ENCODE assay signal across 8 cellular contexts in the genomic region with DNA sequence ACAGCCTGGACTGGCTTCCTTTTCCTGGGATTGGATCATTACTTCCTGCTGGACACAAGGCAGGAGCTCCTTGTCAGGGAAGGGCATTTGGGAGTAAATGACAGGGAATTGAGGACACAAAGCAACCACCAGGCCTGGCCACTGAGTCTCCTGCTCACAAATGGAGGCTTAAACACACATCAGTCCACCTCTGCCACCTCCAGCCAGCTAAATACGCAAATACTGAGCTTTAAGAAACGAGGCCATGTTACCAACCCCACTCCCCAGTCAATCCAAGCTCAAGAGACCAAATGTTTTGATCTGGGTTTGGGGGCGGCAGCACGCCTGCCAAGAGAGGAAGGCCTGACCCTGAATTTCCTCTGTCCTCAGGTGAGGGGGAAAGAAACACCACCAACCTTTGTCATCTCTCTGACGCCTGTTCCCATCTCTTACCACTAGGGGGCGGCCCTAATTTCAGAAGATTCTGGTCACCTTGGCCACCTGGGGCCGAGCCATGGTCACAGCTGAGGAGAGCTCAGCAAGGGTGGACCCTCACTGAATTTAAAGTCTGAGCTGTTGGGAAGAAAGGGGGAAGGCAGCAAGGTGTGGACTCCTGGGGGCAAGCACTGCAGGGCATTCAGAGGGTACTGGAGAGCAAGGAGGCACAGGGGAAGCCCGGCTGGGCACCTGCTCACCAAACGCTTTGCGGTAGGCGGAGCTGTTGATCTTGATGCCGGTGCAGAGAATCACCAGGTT. TPM values are rescaled to one million over a fixed set of nuclear protein-coding genes. Genes with fewer than 3 reads are reported as not detected.
DNase-seq lines count a peak whose midpoint lies in the region; ATAC-seq and TF ChIP-seq lines count a peak whose summit lies in the region.

No MANE protein-coding gene starts in this region.

- no peak overlapping the region for H3K9ac ChIP-seq in SK-N-SH

- no peak overlapping the region for H3K4me3 Mint-ChIP-seq in activated naive CD8-positive, alpha-beta T cell treated with anti-CD3 and anti-CD28 coated beads, Interleukin-2, amount 10 ng/mL, durations not matched to agents 7 days and 5 days

- DNase-seq in DMS53 (lab: John Stamatoyannopoulos, UW) = peak; percentile 81
- DNase-seq in SK-N-SH = peak; percentile 80
- DNase-seq in activated naive CD8-positive, alpha-beta T cell treated with anti-CD3 and anti-CD28 coated beads, Interleukin-2, amount 10 ng/mL, durations not matched to agents 7 days and 5 days = peak; percentile 65
- DNase-seq in hepatic stellate cell (ENCODE audit: low spot score) = peak; percentile 52
- peak; percentile 27 to 50 for DNase-seq in stimulated activated CD4-positive, alpha-beta T cell treated with anti-CD3 and anti-CD28 coated beads, Interleukin-12 subunit alpha, Interleukin-12 subunit beta, amount 100 ng/mL, for 24 hours (ENCODE audit: low read depth in 2 of 2)

- no peaks in the 10 kb centered on the region for H3K9me2 ChIP-seq in SK-N-SH

- CTCF ChIA-PET in SK-N-SH (lab: Yijun Ruan, JAX) = interaction anchor here (0.6 to 9.2 kb wide), 64 partner anchors 8 to 1400 kb away, joined by 3 to 184 read pairs (median 4); partner anchors contain the start of genes AIFM2, MACROH2A2, SAR1A and TYSND1

- peak; percentile 51 for TF ChIP-seq RAD21 in SK-N-SH (IDR thresholded peaks at IDR 0.05; ENCODE audit: low read length)

- POLR2A ChIA-PET in SK-N-SH (lab: Yijun Ruan, JAX) = interaction anchor here (0.7 to 1.3 kb wide), 3 partner anchors 20 to 54 kb away, joined by 3 to 5 read pairs (median 4); partner anchors contain the start of genes SAR1A and TYSND1
- POLR2A ChIA-PET in activated naive CD8-positive, alpha-beta T cell treated with anti-CD3 and anti-CD28 coated beads, Interleukin-2, amount 10 ng/mL, durations not matched to agents 7 days and 5 days (lab: Charles Lee) = interaction anchor here (0.6 to 1.7 kb wide), 5 partner anchors 19 to 55 kb away, joined by 3 to 5 read pairs (median 3); partner anchors contain the start of gene TYSND1

- TF ChIP-seq CTCF in SK-N-SH (IDR thresholded peaks at IDR 0.05) = peak; percentile 93

- H4K20me1 ChIP-seq in SK-N-SH (ENCODE audit: insufficient read depth) = no peaks in the 10 kb centered on the region

- H3F3A ChIP-seq in SK-N-SH (replicated peaks; ENCODE audit: insufficient read depth) = no peaks in the 10 kb centered on the region

- H3K27me3 ChIP-seq in SK-N-SH (ENCODE audit: insufficient read depth) = no peaks in the 10 kb centered on the region

- H3K27ac ChIP-seq in SK-N-SH (ENCODE audit: low read depth in 2 of 2, low read length in 1 of 2) = no peak overlapping the region

- no peak overlapping the region for H3K4me2 ChIP-seq in SK-N-SH

- peak overlapping the region; percentile 63 for H3K27ac Mint-ChIP-seq in activated naive CD8-positive, alpha-beta T cell treated with anti-CD3 and anti-CD28 coated beads, Interleukin-2, amount 10 ng/mL, durations not matched to agents 7 days and 5 days

- peaks cover 7% of the 10 kb centered on the region for H3K36me3 Mint-ChIP-seq in activated naive CD8-positive, alpha-beta T cell treated with anti-CD3 and anti-CD28 coated beads, Interleukin-2, amount 10 ng/mL, durations not matched to agents 7 days and 5 days

- TF ChIP-seq EP300 in SK-N-SH (IDR thresholded peaks at IDR 0.05; ENCODE audit: borderline replicate concordance in 1 of 2, low read depth in 1 of 2, low read length in 1 of 2) = no peak

- H3K27me3 Mint-ChIP-seq in activated naive CD8-positive, alpha-beta T cell treated with anti-CD3 and anti-CD28 coated beads, Interleukin-2, amount 10 ng/mL, durations not matched to agents 7 days and 5 days = no peaks in the 10 kb centered on the region

- no peaks in the 10 kb centered on the region for H3K79me2 ChIP-seq in SK-N-SH (ENCODE audit: insufficient read depth)

- ATAC-seq in HG03571 (IDR thresholded peaks at IDR 0.05; ENCODE audit: unreplicated experiment) (peak; percentile 53), GM21529 (IDR thresholded peaks at IDR 0.05; ENCODE audit: unreplicated experiment) (no peak), GM19328 (IDR thresholded peaks at IDR 0.05; ENCODE audit: unreplicated experiment) (no peak)
- ATAC-seq in activated naive CD8-positive, alpha-beta T cell treated with anti-CD3 and anti-CD28 coated beads, Interleukin-2, amount 10 ng/mL, durations not matched to agents 7 days and 5 days (ENCODE audit: low read depth) = peak; percentile 75

- H3K4me3 ChIP-seq in SK-N-SH (ENCODE audit: low read depth in 2 of 2, low read length in 1 of 2) = no peak overlapping the region

- peaks cover 0 to 3% of the 10 kb centered on the region in 2 experiments; a peak in 1 of 4 replicates for H3K4me1 ChIP-seq in SK-N-SH (ENCODE audit: control insufficient read depth in 1 of 2, insufficient read depth in 2 of 2, low read depth in 1 of 2, low read length in 1 of 2)

- no peaks in the 10 kb centered on the region for H3K9me3 ChIP-seq in SK-N-SH

- H3K4me1 Mint-ChIP-seq in activated naive CD8-positive, alpha-beta T cell treated with anti-CD3 and anti-CD28 coated beads, Interleukin-2, amount 10 ng/mL, durations not matched to agents 7 days and 5 days = peaks cover 7% of the 10 kb centered on the region

- 61% methylated on average over 11 of the region's 12 CpGs for WGBS in SK-N-SH (ENCODE audit: low lambda C conversion rate)

- no peaks in the 10 kb centered on the region for H3K9me3 Mint-ChIP-seq in activated naive CD8-positive, alpha-beta T cell treated with anti-CD3 and anti-CD28 coated beads, Interleukin-2, amount 10 ng/mL, durations not matched to agents 7 days and 5 days

- no peak overlapping the region for H2AFZ ChIP-seq in SK-N-SH (ENCODE audit: low read depth)

- peaks cover 10 to 42% of the 10 kb centered on the region in 2 experiments for H3K36me3 ChIP-seq in SK-N-SH (replicated peaks in 1 of 2; ENCODE audit: control insufficient read depth in 1 of 2, insufficient read depth in 2 of 2, low read length in 1 of 2)

TF ChIP-seq in SK-N-SH, 30 proteins besides CTCF, POLR2A, EP300 and RAD21:
- TF ChIP-seq CHD2 (IDR thresholded peaks at IDR 0.05; ENCODE audit: low read length, partially characterized antibody) (no peak), MAX (IDR thresholded peaks at IDR 0.05; ENCODE audit: low read depth) (no peak), RXRA (IDR thresholded peaks at IDR 0.05; ENCODE audit: borderline replicate concordance, low read depth) (no peak), SMC3 (IDR thresholded peaks at IDR 0.05; ENCODE audit: low read depth, low read length) (peak; percentile 46; the same call in 1 of the 2 replicates)

RNA-seq across cellular contexts. Expression of gene AIFM2, which starts 16.5 kb away (rescaled TPM):
- polyA plus RNA-seq in SK-N-SH (2012; rRNA removed) = 9.4 and 9.5 TPM in 2 replicates
- polyA plus RNA-seq in SK-N-SH (2012; cell fraction: cytosol; rRNA removed) = 5.5 and 7.9 TPM in 2 replicates
- polyA plus RNA-seq in SK-N-SH (2012; cell fraction: nucleus; rRNA removed) = 17.9 and 19.8 TPM in 2 replicates
- 1 to 10 TPM; 7.3 to 7.9 TPM for total RNA-seq in activated naive CD8-positive, alpha-beta T cell treated with anti-CD3 and anti-CD28 coated beads, Interleukin-2, amount 10 ng/mL, durations not matched to agents 7 days and 5 days

RNA-seq across cellular contexts. Expression of gene TYSND1, which starts 30.4 kb away (rescaled TPM):
- 7.2 and 7.4 TPM in 2 replicates for polyA plus RNA-seq in SK-N-SH (2012; rRNA removed)
- 3.7 and 5.3 TPM in 2 replicates for polyA plus RNA-seq in SK-N-SH (2012; cell fraction: cytosol; rRNA removed)
- polyA plus RNA-seq in SK-N-SH (2012; cell fraction: nucleus; rRNA removed) = 24.1 and 26.7 TPM in 2 replicates
- total RNA-seq in activated naive CD8-positive, alpha-beta T cell treated with anti-CD3 and anti-CD28 coated beads, Interleukin-2, amount 10 ng/mL, durations not matched to agents 7 days and 5 days = 10 to 100 TPM; 18.4 to 19.0 TPM

RNA-seq across cellular contexts. Expression of gene SAR1A, which starts 54.2 kb away (rescaled TPM):
- polyA plus RNA-seq in SK-N-SH (2012; rRNA removed) = 20.9 and 26.4 TPM in 2 replicates
- polyA plus RNA-seq in SK-N-SH (2012; cell fraction: cytosol; rRNA removed) = 25.9 and 28.5 TPM in 2 replicates
- polyA plus RNA-seq in SK-N-SH (2012; cell fraction: nucleus; rRNA removed) = 20.3 and 38.1 TPM in 2 replicates
- 100 to 1,000 TPM; 131 to 134 TPM for total RNA-seq in activated naive CD8-positive, alpha-beta T cell treated with anti-CD3 and anti-CD28 coated beads, Interleukin-2, amount 10 ng/mL, durations not matched to agents 7 days and 5 days

Comparison
In these comparisons a context has a peak if more than half of its experiments do, and no peak if none do; other contexts are left out.
1. ATAC-seq: peak in HG03571 (single experiment) and activated naive CD8-positive, alpha-beta T cell treated with anti-CD3 and anti-CD28 coated beads, Interleukin-2, amount 10 ng/mL, durations not matched to agents 7 days and 5 days (single experiment); none in GM21529 (single experiment) and GM19328 (single experiment).
2. Peak in every context shown above with its lines, with median percentiles within 50 percentile points of each other: DNase-seq.